In the genomic region with DNA sequence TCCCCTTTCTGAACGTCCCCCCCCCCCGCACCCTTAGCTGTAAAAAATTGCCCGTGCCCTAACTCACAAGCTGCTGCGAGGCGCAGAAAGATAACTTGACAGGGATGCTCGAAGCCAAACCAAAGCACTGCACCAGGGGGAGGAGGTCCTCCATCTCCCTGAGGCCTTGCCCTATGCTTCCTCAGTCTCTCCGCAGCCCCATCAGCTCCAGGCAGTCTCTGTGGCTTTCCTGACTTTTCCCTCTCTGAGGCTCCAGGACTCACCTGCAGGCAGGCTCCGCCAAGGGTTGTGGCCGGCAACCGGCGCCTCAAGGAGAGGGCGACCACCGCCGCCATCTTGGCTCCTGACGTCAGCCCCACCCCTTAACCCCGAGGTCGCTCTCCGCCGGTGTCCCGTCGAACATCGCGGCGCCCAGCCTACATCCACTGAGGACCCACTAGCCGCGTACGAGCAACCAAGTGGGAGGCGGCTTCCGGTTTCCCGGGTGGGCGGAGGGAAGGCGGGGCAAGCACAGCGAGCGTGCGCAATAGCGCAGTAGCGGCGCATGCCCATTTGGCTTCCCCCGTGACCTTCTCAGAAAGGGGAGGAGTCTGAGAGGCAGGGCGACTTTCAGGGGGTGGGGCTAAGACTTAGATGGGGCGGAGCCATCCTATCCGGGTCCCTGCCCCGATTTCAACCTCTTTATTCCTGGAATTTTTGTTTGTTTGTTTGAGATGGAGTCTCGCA, we compare ENCODE assay signal across 1 cellular context.
TF ChIP-seq lines count a peak whose summit lies in the region.

A gene (minus strand): TSS at position 348 of the 726 bp plus-strand sequence. CDS start 13 bp downstream, at position 335.

TF ChIP-seq in HepG2, 621 proteins besides CTCF, POLR2A, EP300 and RAD21 (continued from another document and continues in another):
- TF ChIP-seq, protein P1, sequence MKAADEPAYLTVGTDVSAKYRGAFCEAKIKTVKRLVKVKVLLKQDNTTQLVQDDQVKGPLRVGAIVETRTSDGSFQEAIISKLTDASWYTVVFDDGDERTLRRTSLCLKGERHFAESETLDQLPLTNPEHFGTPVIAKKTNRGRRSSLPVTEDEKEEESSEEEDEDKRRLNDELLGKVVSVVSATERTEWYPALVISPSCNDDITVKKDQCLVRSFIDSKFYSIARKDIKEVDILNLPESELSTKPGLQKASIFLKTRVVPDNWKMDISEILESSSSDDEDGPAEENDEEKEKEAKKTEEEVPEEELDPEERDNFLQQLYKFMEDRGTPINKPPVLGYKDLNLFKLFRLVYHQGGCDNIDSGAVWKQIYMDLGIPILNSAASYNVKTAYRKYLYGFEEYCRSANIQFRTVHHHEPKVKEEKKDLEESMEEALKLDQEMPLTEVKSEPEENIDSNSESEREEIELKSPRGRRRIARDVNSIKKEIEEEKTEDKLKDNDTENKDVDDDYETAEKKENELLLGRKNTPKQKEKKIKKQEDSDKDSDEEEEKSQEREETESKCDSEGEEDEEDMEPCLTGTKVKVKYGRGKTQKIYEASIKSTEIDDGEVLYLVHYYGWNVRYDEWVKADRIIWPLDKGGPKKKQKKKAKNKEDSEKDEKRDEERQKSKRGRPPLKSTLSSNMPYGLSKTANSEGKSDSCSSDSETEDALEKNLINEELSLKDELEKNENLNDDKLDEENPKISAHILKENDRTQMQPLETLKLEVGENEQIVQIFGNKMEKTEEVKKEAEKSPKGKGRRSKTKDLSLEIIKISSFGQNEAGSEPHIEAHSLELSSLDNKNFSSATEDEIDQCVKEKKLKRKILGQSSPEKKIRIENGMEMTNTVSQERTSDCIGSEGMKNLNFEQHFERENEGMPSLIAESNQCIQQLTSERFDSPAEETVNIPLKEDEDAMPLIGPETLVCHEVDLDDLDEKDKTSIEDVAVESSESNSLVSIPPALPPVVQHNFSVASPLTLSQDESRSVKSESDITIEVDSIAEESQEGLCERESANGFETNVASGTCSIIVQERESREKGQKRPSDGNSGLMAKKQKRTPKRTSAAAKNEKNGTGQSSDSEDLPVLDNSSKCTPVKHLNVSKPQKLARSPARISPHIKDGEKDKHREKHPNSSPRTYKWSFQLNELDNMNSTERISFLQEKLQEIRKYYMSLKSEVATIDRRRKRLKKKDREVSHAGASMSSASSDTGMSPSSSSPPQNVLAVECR (CRISPR knock-in tag; IDR thresholded peaks at IDR 0.05; ENCODE audit: borderline replicate concordance), result peak; percentile 83
- 0 out of 2 replicates have a peak, but pooled peaks have one; percentile 28 for TF ChIP-seq KDM2A (CRISPR knock-in tag; IDR thresholded peaks at IDR 0.05; ENCODE audit: borderline replicate concordance, low read depth)
- TF ChIP-seq ZNF782 (CRISPR knock-in tag; IDR thresholded peaks at IDR 0.05; ENCODE audit: borderline replicate concordance), result no peak
- TF ChIP-seq, protein P2, sequence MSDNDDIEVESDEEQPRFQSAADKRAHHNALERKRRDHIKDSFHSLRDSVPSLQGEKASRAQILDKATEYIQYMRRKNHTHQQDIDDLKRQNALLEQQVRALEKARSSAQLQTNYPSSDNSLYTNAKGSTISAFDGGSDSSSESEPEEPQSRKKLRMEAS (IDR thresholded peaks at IDR 0.05), result no peak
- TF ChIP-seq, protein P3, sequence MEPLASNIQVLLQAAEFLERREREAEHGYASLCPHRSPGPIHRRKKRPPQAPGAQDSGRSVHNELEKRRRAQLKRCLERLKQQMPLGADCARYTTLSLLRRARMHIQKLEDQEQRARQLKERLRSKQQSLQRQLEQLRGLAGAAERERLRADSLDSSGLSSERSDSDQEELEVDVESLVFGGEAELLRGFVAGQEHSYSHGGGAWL (CRISPR knock-in tag; IDR thresholded peaks at IDR 0.05), result no peak
- peak; percentile 88 for TF ChIP-seq REPIN1 (CRISPR knock-in tag; IDR thresholded peaks at IDR 0.05; ENCODE audit: borderline replicate concordance, low read depth)
- TF ChIP-seq THAP11 (CRISPR knock-in tag; IDR thresholded peaks at IDR 0.05), result peak; percentile 96
- TF ChIP-seq KDM5A (IDR thresholded peaks at IDR 0.05; ENCODE audit: borderline replicate concordance, low read length), result peak; percentile 79
- TF ChIP-seq, protein P4, sequence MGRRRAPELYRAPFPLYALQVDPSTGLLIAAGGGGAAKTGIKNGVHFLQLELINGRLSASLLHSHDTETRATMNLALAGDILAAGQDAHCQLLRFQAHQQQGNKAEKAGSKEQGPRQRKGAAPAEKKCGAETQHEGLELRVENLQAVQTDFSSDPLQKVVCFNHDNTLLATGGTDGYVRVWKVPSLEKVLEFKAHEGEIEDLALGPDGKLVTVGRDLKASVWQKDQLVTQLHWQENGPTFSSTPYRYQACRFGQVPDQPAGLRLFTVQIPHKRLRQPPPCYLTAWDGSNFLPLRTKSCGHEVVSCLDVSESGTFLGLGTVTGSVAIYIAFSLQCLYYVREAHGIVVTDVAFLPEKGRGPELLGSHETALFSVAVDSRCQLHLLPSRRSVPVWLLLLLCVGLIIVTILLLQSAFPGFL (CRISPR knock-in tag; IDR thresholded peaks at IDR 0.05), result no peak
- TF ChIP-seq IRF2 (CRISPR knock-in tag; IDR thresholded peaks at IDR 0.05), result peak; percentile 78; the same call in 1 of the 2 replicates
- TF ChIP-seq ZNF253 (CRISPR knock-in tag; IDR thresholded peaks at IDR 0.05; ENCODE audit: borderline replicate concordance), result no peak
- TF ChIP-seq TMF1 (CRISPR knock-in tag; IDR thresholded peaks at IDR 0.05; ENCODE audit: low read depth), result no peak; the same call in 1 of the 2 replicates
- TF ChIP-seq TARDBP (CRISPR knock-in tag; IDR thresholded peaks at IDR 0.05), result peak; percentile 42; the same call in 1 of the 2 replicates
- TF ChIP-seq KAT8 (CRISPR knock-in tag; IDR thresholded peaks at IDR 0.05), result peak; percentile 94
- TF ChIP-seq PRMT3 (CRISPR knock-in tag; IDR thresholded peaks at IDR 0.05; ENCODE audit: borderline replicate concordance, low read depth), result no peak
- peak; percentile 40; the same call in 1 of the 2 replicates for TF ChIP-seq FOSL2 (CRISPR knock-in tag; IDR thresholded peaks at IDR 0.05)
- TF ChIP-seq, protein P5, sequence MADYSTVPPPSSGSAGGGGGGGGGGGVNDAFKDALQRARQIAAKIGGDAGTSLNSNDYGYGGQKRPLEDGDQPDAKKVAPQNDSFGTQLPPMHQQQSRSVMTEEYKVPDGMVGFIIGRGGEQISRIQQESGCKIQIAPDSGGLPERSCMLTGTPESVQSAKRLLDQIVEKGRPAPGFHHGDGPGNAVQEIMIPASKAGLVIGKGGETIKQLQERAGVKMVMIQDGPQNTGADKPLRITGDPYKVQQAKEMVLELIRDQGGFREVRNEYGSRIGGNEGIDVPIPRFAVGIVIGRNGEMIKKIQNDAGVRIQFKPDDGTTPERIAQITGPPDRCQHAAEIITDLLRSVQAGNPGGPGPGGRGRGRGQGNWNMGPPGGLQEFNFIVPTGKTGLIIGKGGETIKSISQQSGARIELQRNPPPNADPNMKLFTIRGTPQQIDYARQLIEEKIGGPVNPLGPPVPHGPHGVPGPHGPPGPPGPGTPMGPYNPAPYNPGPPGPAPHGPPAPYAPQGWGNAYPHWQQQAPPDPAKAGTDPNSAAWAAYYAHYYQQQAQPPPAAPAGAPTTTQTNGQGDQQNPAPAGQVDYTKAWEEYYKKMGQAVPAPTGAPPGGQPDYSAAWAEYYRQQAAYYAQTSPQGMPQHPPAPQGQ (CRISPR knock-in tag; IDR thresholded peaks at IDR 0.05; ENCODE audit: borderline replicate concordance), result no peak
- no peak for TF ChIP-seq ZFYVE20 (CRISPR knock-in tag; IDR thresholded peaks at IDR 0.05; ENCODE audit: borderline replicate concordance, low read depth)
- TF ChIP-seq, protein P6, sequence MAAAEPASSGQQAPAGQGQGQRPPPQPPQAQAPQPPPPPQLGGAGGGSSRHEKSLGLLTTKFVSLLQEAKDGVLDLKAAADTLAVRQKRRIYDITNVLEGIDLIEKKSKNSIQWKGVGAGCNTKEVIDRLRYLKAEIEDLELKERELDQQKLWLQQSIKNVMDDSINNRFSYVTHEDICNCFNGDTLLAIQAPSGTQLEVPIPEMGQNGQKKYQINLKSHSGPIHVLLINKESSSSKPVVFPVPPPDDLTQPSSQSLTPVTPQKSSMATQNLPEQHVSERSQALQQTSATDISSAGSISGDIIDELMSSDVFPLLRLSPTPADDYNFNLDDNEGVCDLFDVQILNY (CRISPR knock-in tag; conservative IDR thresholded peaks at IDR 0.05), result 0 out of 2 replicates have a peak, but pooled peaks have one; percentile 38
- TF ChIP-seq NBN (conservative IDR thresholded peaks at IDR 0.05), result no peak
- peak; percentile 64 for TF ChIP-seq NR2F6 (IDR thresholded peaks at IDR 0.05)
- TF ChIP-seq NR2F6 (CRISPR knock-in tag; IDR thresholded peaks at IDR 0.05), result peak; percentile 91
- TF ChIP-seq ZBTB1 (CRISPR knock-in tag; IDR thresholded peaks at IDR 0.05; ENCODE audit: borderline replicate concordance), result no peak
- TF ChIP-seq, protein P7, sequence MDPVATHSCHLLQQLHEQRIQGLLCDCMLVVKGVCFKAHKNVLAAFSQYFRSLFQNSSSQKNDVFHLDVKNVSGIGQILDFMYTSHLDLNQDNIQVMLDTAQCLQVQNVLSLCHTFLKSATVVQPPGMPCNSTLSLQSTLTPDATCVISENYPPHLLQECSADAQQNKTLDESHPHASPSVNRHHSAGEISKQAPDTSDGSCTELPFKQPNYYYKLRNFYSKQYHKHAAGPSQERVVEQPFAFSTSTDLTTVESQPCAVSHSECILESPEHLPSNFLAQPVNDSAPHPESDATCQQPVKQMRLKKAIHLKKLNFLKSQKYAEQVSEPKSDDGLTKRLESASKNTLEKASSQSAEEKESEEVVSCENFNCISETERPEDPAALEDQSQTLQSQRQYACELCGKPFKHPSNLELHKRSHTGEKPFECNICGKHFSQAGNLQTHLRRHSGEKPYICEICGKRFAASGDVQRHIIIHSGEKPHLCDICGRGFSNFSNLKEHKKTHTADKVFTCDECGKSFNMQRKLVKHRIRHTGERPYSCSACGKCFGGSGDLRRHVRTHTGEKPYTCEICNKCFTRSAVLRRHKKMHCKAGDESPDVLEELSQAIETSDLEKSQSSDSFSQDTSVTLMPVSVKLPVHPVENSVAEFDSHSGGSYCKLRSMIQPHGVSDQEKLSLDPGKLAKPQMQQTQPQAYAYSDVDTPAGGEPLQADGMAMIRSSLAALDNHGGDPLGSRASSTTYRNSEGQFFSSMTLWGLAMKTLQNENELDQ (CRISPR knock-in tag; IDR thresholded peaks at IDR 0.05; ENCODE audit: borderline replicate concordance), result no peak
- TF ChIP-seq, protein P8, sequence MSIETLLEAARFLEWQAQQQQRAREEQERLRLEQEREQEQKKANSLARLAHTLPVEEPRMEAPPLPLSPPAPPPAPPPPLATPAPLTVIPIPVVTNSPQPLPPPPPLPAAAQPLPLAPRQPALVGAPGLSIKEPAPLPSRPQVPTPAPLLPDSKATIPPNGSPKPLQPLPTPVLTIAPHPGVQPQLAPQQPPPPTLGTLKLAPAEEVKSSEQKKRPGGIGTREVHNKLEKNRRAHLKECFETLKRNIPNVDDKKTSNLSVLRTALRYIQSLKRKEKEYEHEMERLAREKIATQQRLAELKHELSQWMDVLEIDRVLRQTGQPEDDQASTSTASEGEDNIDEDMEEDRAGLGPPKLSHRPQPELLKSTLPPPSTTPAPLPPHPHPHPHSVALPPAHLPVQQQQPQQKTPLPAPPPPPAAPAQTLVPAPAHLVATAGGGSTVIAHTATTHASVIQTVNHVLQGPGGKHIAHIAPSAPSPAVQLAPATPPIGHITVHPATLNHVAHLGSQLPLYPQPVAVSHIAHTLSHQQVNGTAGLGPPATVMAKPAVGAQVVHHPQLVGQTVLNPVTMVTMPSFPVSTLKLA (IDR thresholded peaks at IDR 0.05), result peak; percentile 34; the same call in 1 of the 2 replicates
- TF ChIP-seq ISL2 (CRISPR knock-in tag; IDR thresholded peaks at IDR 0.05), result peak; percentile 54; the same call in 1 of the 2 replicates
- TF ChIP-seq RBM39 (IDR thresholded peaks at IDR 0.05; ENCODE audit: low read depth, low read length, poor library complexity, severe bottlenecking), result peak; percentile 39
- TF ChIP-seq, protein P9, sequence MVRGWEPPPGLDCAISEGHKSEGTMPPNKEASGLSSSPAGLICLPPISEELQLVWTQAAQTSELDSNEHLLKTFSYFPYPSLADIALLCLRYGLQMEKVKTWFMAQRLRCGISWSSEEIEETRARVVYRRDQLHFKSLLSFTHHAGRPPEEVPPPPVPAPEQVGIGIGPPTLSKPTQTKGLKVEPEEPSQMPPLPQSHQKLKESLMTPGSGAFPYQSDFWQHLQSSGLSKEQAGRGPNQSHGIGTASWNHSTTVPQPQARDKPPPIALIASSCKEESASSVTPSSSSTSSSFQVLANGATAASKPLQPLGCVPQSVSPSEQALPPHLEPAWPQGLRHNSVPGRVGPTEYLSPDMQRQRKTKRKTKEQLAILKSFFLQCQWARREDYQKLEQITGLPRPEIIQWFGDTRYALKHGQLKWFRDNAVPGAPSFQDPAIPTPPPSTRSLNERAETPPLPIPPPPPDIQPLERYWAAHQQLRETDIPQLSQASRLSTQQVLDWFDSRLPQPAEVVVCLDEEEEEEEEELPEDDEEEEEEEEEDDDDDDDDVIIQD (CRISPR knock-in tag; IDR thresholded peaks at IDR 0.05; ENCODE audit: low read depth), result peak; percentile 65; the same call in 1 of the 2 replicates
- peak; percentile 76; the same call in 1 of the 2 replicates for TF ChIP-seq FOXK1 (CRISPR knock-in tag; IDR thresholded peaks at IDR 0.05; ENCODE audit: borderline replicate concordance, low read depth)
- TF ChIP-seq, protein P10, sequence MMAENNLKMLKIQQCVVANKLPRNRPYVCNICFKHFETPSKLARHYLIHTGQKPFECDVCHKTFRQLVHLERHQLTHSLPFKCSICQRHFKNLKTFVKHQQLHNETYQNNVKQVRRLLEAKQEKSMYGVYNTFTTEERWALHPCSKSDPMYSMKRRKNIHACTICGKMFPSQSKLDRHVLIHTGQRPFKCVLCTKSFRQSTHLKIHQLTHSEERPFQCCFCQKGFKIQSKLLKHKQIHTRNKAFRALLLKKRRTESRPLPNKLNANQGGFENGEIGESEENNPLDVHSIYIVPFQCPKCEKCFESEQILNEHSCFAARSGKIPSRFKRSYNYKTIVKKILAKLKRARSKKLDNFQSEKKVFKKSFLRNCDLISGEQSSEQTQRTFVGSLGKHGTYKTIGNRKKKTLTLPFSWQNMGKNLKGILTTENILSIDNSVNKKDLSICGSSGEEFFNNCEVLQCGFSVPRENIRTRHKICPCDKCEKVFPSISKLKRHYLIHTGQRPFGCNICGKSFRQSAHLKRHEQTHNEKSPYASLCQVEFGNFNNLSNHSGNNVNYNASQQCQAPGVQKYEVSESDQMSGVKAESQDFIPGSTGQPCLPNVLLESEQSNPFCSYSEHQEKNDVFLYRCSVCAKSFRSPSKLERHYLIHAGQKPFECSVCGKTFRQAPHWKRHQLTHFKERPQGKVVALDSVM (CRISPR knock-in tag; IDR thresholded peaks at IDR 0.05), result 0 out of 2 replicates have a peak, but pooled peaks have one; percentile 8
- TF ChIP-seq, protein P11, sequence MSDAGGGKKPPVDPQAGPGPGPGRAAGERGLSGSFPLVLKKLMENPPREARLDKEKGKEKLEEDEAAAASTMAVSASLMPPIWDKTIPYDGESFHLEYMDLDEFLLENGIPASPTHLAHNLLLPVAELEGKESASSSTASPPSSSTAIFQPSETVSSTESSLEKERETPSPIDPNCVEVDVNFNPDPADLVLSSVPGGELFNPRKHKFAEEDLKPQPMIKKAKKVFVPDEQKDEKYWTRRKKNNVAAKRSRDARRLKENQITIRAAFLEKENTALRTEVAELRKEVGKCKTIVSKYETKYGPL (CRISPR knock-in tag; IDR thresholded peaks at IDR 0.05), result no peak
- TF ChIP-seq, protein P12, sequence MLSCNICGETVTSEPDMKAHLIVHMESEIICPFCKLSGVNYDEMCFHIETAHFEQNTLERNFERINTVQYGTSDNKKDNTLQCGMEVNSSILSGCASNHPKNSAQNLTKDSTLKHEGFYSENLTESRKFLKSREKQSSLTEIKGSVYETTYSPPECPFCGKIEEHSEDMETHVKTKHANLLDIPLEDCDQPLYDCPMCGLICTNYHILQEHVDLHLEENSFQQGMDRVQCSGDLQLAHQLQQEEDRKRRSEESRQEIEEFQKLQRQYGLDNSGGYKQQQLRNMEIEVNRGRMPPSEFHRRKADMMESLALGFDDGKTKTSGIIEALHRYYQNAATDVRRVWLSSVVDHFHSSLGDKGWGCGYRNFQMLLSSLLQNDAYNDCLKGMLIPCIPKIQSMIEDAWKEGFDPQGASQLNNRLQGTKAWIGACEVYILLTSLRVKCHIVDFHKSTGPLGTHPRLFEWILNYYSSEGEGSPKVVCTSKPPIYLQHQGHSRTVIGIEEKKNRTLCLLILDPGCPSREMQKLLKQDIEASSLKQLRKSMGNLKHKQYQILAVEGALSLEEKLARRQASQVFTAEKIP (CRISPR knock-in tag; IDR thresholded peaks at IDR 0.05; ENCODE audit: borderline replicate concordance), result no peak
